In genomic region chr4:48907706-48908477, GRCh38 we compare ENCODE assay signal across 1 cellular context.
TF ChIP-seq lines count a peak whose summit lies in the region.

No MANE protein-coding gene starts in this region.

TF ChIP-seq in K562, 482 proteins besides CTCF, POLR2A, EP300 and RAD21 (continued from another document and continues in another):
- TF ChIP-seq ZHX1 (conservative IDR thresholded peaks at IDR 0.05; ENCODE audit: low read length): no peak
- no peak for TF ChIP-seq SAFB2 (IDR thresholded peaks at IDR 0.05; ENCODE audit: borderline replicate concordance, low read depth, low read length, severe bottlenecking)
- no peak for TF ChIP-seq KLF13 (tag; IDR thresholded peaks at IDR 0.05; ENCODE audit: borderline replicate concordance, low read depth)
- TF ChIP-seq NR2C2 (CRISPR knock-in tag; IDR thresholded peaks at IDR 0.05): no peak
- TF ChIP-seq NR2C2 (tag; IDR thresholded peaks at IDR 0.05): peak; percentile 38; the same call in 1 of the 2 replicates
- TF ChIP-seq E2F8 (IDR thresholded peaks at IDR 0.05; ENCODE audit: low read depth, partially characterized antibody): no peak
- TF ChIP-seq MEF2A (IDR thresholded peaks at IDR 0.05; ENCODE audit: control insufficient read depth, low read depth, low read length): no peak
- TF ChIP-seq ZNF780A (CRISPR knock-in tag; IDR thresholded peaks at IDR 0.05): no peak
- no peak for TF ChIP-seq NFE2L1 (tag; IDR thresholded peaks at IDR 0.05; ENCODE audit: borderline replicate concordance, low read depth)
- TF ChIP-seq SRF (CRISPR knock-in tag; IDR thresholded peaks at IDR 0.05): peak in 1 of 2 experiments; percentile 74; a peak in 2 of 4 replicates
- no peak for TF ChIP-seq ZNF140 (CRISPR knock-in tag; IDR thresholded peaks at IDR 0.05)
- no peak for TF ChIP-seq SIN3B (IDR thresholded peaks at IDR 0.05; ENCODE audit: low read depth)
- no peak for TF ChIP-seq HES1 (IDR thresholded peaks at IDR 0.05; ENCODE audit: low read depth)
- no peak for TF ChIP-seq KAT7 (CRISPR knock-in tag; IDR thresholded peaks at IDR 0.05; ENCODE audit: borderline replicate concordance)
- no peak for TF ChIP-seq NBN (IDR thresholded peaks at IDR 0.05; ENCODE audit: low read depth)
- no peak for TF ChIP-seq CBX1 (IDR thresholded peaks at IDR 0.05; ENCODE audit: low read depth)
- TF ChIP-seq ZNF444 (CRISPR knock-in tag; IDR thresholded peaks at IDR 0.05): no peak
- TF ChIP-seq YY1 (IDR thresholded peaks at IDR 0.05; ENCODE audit: borderline replicate concordance in 1 of 3, control insufficient read depth in 1 of 3, extremely low read depth in 1 of 3, insufficient read depth in 3 of 3, insufficient read length in 1 of 3, insufficient replicate concordance in 2 of 3, low read depth in 1 of 3, low read length in 2 of 3): no peak
- TF ChIP-seq TAF7 (tag; IDR thresholded peaks at IDR 0.05): no peak
- TF ChIP-seq MNT (conservative IDR thresholded peaks at IDR 0.05): no peak
- TF ChIP-seq FOSL1 (tag; conservative IDR thresholded peaks at IDR 0.05): no peak
- TF ChIP-seq TRIM25 (IDR thresholded peaks at IDR 0.05; ENCODE audit: borderline replicate concordance): no peak
- TF ChIP-seq EHMT2 (IDR thresholded peaks at IDR 0.05): no peak
- no peak for TF ChIP-seq ZNF197 (CRISPR knock-in tag; IDR thresholded peaks at IDR 0.05; ENCODE audit: low read depth)
- TF ChIP-seq CBX3 (IDR thresholded peaks at IDR 0.05; ENCODE audit: borderline replicate concordance in 1 of 2, low read length in 2 of 2): no peak
- TF ChIP-seq HIVEP1 (CRISPR knock-in tag; IDR thresholded peaks at IDR 0.05): no peak
- no peak for TF ChIP-seq HEY1 (CRISPR knock-in tag; IDR thresholded peaks at IDR 0.05; ENCODE audit: borderline replicate concordance)
- no peak for TF ChIP-seq HDAC2 (IDR thresholded peaks at IDR 0.05)
- no peak for TF ChIP-seq GATAD2B (IDR thresholded peaks at IDR 0.05; ENCODE audit: borderline replicate concordance)
- no peak for TF ChIP-seq ARID4B (CRISPR knock-in tag; IDR thresholded peaks at IDR 0.05)
- TF ChIP-seq WHSC1 (IDR thresholded peaks at IDR 0.05; ENCODE audit: low read length): no peak
- TF ChIP-seq ZNF76 (CRISPR knock-in tag; IDR thresholded peaks at IDR 0.05; ENCODE audit: borderline replicate concordance): no peak
- TF ChIP-seq SMARCA4 (IDR thresholded peaks at IDR 0.05): no peak
- no peak for TF ChIP-seq RUNX1 (IDR thresholded peaks at IDR 0.05; ENCODE audit: low read depth)
- no peak for TF ChIP-seq CGGBP1 (CRISPR knock-in tag; IDR thresholded peaks at IDR 0.05)
- no peak for TF ChIP-seq TAF1 (IDR thresholded peaks at IDR 0.05; ENCODE audit: control insufficient read depth, extremely low read depth, insufficient read depth, low read length, severe bottlenecking)
- 0 out of 2 replicates have a peak, but pooled peaks have one; percentile 24 for TF ChIP-seq IRF9 (tag; IDR thresholded peaks at IDR 0.05)
- TF ChIP-seq NFRKB (IDR thresholded peaks at IDR 0.05; ENCODE audit: low read depth): no peak
- TF ChIP-seq HMBOX1 (IDR thresholded peaks at IDR 0.05): no peak
- TF ChIP-seq HNRNPK (IDR thresholded peaks at IDR 0.05; ENCODE audit: low read depth, low read length, poor library complexity, severe bottlenecking): no peak
- no peak for TF ChIP-seq ZNF75A (CRISPR knock-in tag; IDR thresholded peaks at IDR 0.05)
- TF ChIP-seq TEAD2 (tag; IDR thresholded peaks at IDR 0.05): no peak
- peak; percentile 35; the same call in 1 of the 2 replicates for TF ChIP-seq DIDO1 (tag; IDR thresholded peaks at IDR 0.05; ENCODE audit: low read depth)
- no peak for TF ChIP-seq FIP1L1 (IDR thresholded peaks at IDR 0.05; ENCODE audit: low read depth, low read length, poor library complexity, severe bottlenecking)
- TF ChIP-seq CLOCK (CRISPR knock-in tag; IDR thresholded peaks at IDR 0.05; ENCODE audit: borderline replicate concordance): no peak
